ENCODE assay signal across 13 cellular contexts in genomic region chr6:44271406-44271723, GRCh38. TPM values are rescaled to one million over a fixed set of nuclear protein-coding genes. Genes with fewer than 3 reads are reported as not detected.
DNase-seq lines count a peak whose midpoint lies in the region; ATAC-seq and TF ChIP-seq lines count a peak whose summit lies in the region.
"Had no signal": no experiment of that assay in that cellular context is flagged by ENCODE, and none has a peak within 500 bp of the region (broad histone marks: within the 10 kb centered on the region; RNA-seq: fewer than 3 reads in every experiment).

No MANE protein-coding gene starts in this region.

- intact Hi-C loops in activated CD8-positive, alpha-beta T cell treated with anti-CD3 and anti-CD28 coated beads for 36 hours (cut with micrococcal nuclease), result no loop called here

- H3K9me3 Mint-ChIP-seq in activated CD8-positive, alpha-beta T cell treated with anti-CD3 and anti-CD28 coated beads for 36 hours, result no peaks in the 10 kb centered on the region
- no peaks in the 10 kb centered on the region for H3K9me3 Mint-ChIP-seq in activated CD8-positive, alpha-beta T cell treated with anti-CD3 and anti-CD28 coated beads, Interleukin-2, amount 10 ng/mL, durations not matched to agents 7 days and 5 days (ENCODE audit: insufficient read depth)
- no peaks in the 10 kb centered on the region for H3K9me3 Mint-ChIP-seq in endothelial cell (ENCODE audit: unreplicated experiment)
- H3K9me3 Mint-ChIP-seq in osteocyte (ENCODE audit: unreplicated experiment), result no peaks in the 10 kb centered on the region

- no peak overlapping the region for H3K9ac ChIP-seq in SU-DHL-6 (ENCODE audit: low read length)

- H3K4me1 ChIP-seq in Peyer's patch, result peaks cover 0 to 19% (median 3%) of the 10 kb centered on the region in 4 donors

- H3K4me3 Mint-ChIP-seq in activated CD8-positive, alpha-beta T cell treated with anti-CD3 and anti-CD28 coated beads for 36 hours, result peak overlapping the region; percentile 47
- no peak overlapping the region for H3K4me3 Mint-ChIP-seq in activated CD8-positive, alpha-beta T cell treated with anti-CD3 and anti-CD28 coated beads, Interleukin-2, amount 10 ng/mL, durations not matched to agents 7 days and 5 days
- H3K4me3 Mint-ChIP-seq in endothelial cell (ENCODE audit: unreplicated experiment), result peak overlapping the region; percentile 79
- H3K4me3 Mint-ChIP-seq in osteocyte (ENCODE audit: unreplicated experiment), result peak overlapping the region; percentile 62

- no peaks in the 10 kb centered on the region for H3K9me2 ChIP-seq in SU-DHL-6 (replicated peaks; ENCODE audit: insufficient read depth, low read length)

- H3K27me3 Mint-ChIP-seq in activated CD8-positive, alpha-beta T cell treated with anti-CD3 and anti-CD28 coated beads for 36 hours, result peaks cover 44% of the 10 kb centered on the region
- H3K27me3 Mint-ChIP-seq in activated CD8-positive, alpha-beta T cell treated with anti-CD3 and anti-CD28 coated beads, Interleukin-2, amount 10 ng/mL, durations not matched to agents 7 days and 5 days (ENCODE audit: low read depth), result peaks cover 53% of the 10 kb centered on the region
- H3K27me3 Mint-ChIP-seq in endothelial cell (ENCODE audit: unreplicated experiment) (peaks cover 18% of the 10 kb centered on the region), osteocyte (ENCODE audit: unreplicated experiment) (peaks cover 43% of the 10 kb centered on the region)

- H3F3A ChIP-seq in SU-DHL-6 (ENCODE audit: insufficient read depth), result peaks cover 12% of the 10 kb centered on the region; the same call in 1 of the 2 replicates

- no peak for TF ChIP-seq CTCF in activated CD8-positive, alpha-beta T cell treated with anti-CD3 and anti-CD28 coated beads for 36 hours (IDR thresholded peaks at IDR 0.05)
- TF ChIP-seq CTCF in SU-DHL-6 (IDR thresholded peaks at IDR 0.05; ENCODE audit: insufficient read depth, low read length, poor library complexity, severe bottlenecking) (no peak), endothelial cell (IDR thresholded peaks at IDR 0.05; ENCODE audit: unreplicated experiment) (no peak), osteocyte (IDR thresholded peaks at IDR 0.05) (no peak), Peyer's patch (IDR thresholded peaks at IDR 0.05) (no peak)

- H3K4me3 ChIP-seq in SU-DHL-6 (ENCODE audit: insufficient read depth, low read length, poor library complexity, severe bottlenecking) (no peak overlapping the region), Peyer's patch (no peak overlapping the region)
- H3K4me3 ChIP-seq: lower lobe of right lung had no signal

- H3K4me2 ChIP-seq in SU-DHL-6 (ENCODE audit: low read depth, low read length, poor library complexity, severe bottlenecking), result peak overlapping the region; percentile 34

- H3K4me1 Mint-ChIP-seq in activated CD8-positive, alpha-beta T cell treated with anti-CD3 and anti-CD28 coated beads for 36 hours (ENCODE audit: low read depth), result peaks cover 20% of the 10 kb centered on the region
- H3K4me1 Mint-ChIP-seq in activated CD8-positive, alpha-beta T cell treated with anti-CD3 and anti-CD28 coated beads, Interleukin-2, amount 10 ng/mL, durations not matched to agents 7 days and 5 days (ENCODE audit: low read depth), result peaks cover 26% of the 10 kb centered on the region
- H3K4me1 Mint-ChIP-seq in endothelial cell (ENCODE audit: unreplicated experiment), result peaks cover 11% of the 10 kb centered on the region
- peaks cover 4% of the 10 kb centered on the region for H3K4me1 Mint-ChIP-seq in osteocyte (ENCODE audit: unreplicated experiment)

- H3K36me3 ChIP-seq in SU-DHL-6 (ENCODE audit: low read length), result no peaks in the 10 kb centered on the region
- no peaks in the 10 kb centered on the region for H3K36me3 ChIP-seq in Peyer's patch
- H3K36me3 ChIP-seq: lower lobe of right lung, vagina had no signal

- POLR2A ChIA-PET in activated CD8-positive, alpha-beta T cell treated with anti-CD3 and anti-CD28 coated beads for 36 hours (lab: Charles Lee), result interaction anchor here (0.9 to 1.9 kb wide), 3 partner anchors 15 to 129 kb away, joined by 3 to 5 read pairs (median 5); partner anchors contain the start of gene SLC35B2
- POLR2A ChIA-PET in activated CD8-positive, alpha-beta T cell treated with anti-CD3 and anti-CD28 coated beads, Interleukin-2, amount 10 ng/mL, durations not matched to agents 7 days and 5 days (lab: Charles Lee), result interaction anchor here (1.3 kb wide), 1 partner anchor 39 kb away, joined by 3 read pairs; no protein-coding TSS in a partner anchor

- CTCF ChIA-PET in activated CD8-positive, alpha-beta T cell treated with anti-CD3 and anti-CD28 coated beads for 36 hours (lab: Charles Lee), result interaction anchor here (1.2 to 6.5 kb wide), 4 partner anchors 14 to 65 kb away, joined by 3 to 182 read pairs (median 84); partner anchors contain the start of genes AARS2 and SLC35B2
- CTCF ChIA-PET in activated CD8-positive, alpha-beta T cell treated with anti-CD3 and anti-CD28 coated beads, Interleukin-2, amount 10 ng/mL, durations not matched to agents 7 days and 5 days (lab: Charles Lee), result interaction anchor here (1.2 to 6.5 kb wide), 3 partner anchors 9 to 42 kb away, joined by 3 to 49 read pairs (median 5); partner anchors contain the start of gene AARS2

- H3K27ac ChIP-seq in SU-DHL-6 (ENCODE audit: low read depth, low read length), result no peak overlapping the region
- H3K27ac ChIP-seq in Peyer's patch, result no peak overlapping the region
- H3K27ac ChIP-seq in substantia nigra (ENCODE audit: low read depth, low read length, poor library complexity, severe bottlenecking), result no peak overlapping the region
- H3K27ac ChIP-seq: lower lobe of right lung, vagina had no signal

- H3K36me3 Mint-ChIP-seq in activated CD8-positive, alpha-beta T cell treated with anti-CD3 and anti-CD28 coated beads for 36 hours (ENCODE audit: low read depth), result no peaks in the 10 kb centered on the region
- no peaks in the 10 kb centered on the region for H3K36me3 Mint-ChIP-seq in activated CD8-positive, alpha-beta T cell treated with anti-CD3 and anti-CD28 coated beads, Interleukin-2, amount 10 ng/mL, durations not matched to agents 7 days and 5 days (ENCODE audit: low read depth)
- H3K36me3 Mint-ChIP-seq in endothelial cell (ENCODE audit: low read depth, unreplicated experiment) (peaks cover 5% of the 10 kb centered on the region), osteocyte (ENCODE audit: unreplicated experiment) (no peaks in the 10 kb centered on the region)

- H3K27me3 ChIP-seq in SU-DHL-6 (ENCODE audit: low read length), result no peaks in the 10 kb centered on the region
- H3K27me3 ChIP-seq in Peyer's patch, result peaks cover 0 to 31% of the 10 kb centered on the region in 2 donors

- H4K20me1 ChIP-seq in SU-DHL-6 (ENCODE audit: low read depth, low read length), result no peaks in the 10 kb centered on the region

- H3K9me3 ChIP-seq in SU-DHL-6 (ENCODE audit: insufficient read depth, low read length) (no peaks in the 10 kb centered on the region), Peyer's patch (no peaks in the 10 kb centered on the region)
- H3K9me3 ChIP-seq: lower lobe of right lung, vagina had no signal

- no peak overlapping the region for H3K27ac Mint-ChIP-seq in activated CD8-positive, alpha-beta T cell treated with anti-CD3 and anti-CD28 coated beads for 36 hours
- H3K27ac Mint-ChIP-seq in activated CD8-positive, alpha-beta T cell treated with anti-CD3 and anti-CD28 coated beads, Interleukin-2, amount 10 ng/mL, durations not matched to agents 7 days and 5 days, result no peak overlapping the region
- H3K27ac Mint-ChIP-seq in endothelial cell (ENCODE audit: unreplicated experiment) (no peak overlapping the region), osteocyte (ENCODE audit: unreplicated experiment) (no peak overlapping the region)

- no peak for DNase-seq in activated CD8-positive, alpha-beta T cell treated with anti-CD3 and anti-CD28 coated beads for 36 hours
- DNase-seq in activated CD8-positive, alpha-beta T cell treated with anti-CD3 and anti-CD28 coated beads, Interleukin-2, amount 10 ng/mL, durations not matched to agents 7 days and 5 days, result no peak
- DNase-seq in endothelial cell (ENCODE audit: low spot score) (no peak), osteocyte (ENCODE audit: extremely low spot score, unreplicated experiment) (no peak), Peyer's patch (no peak), DMS114 treated with DMSO at 0.1 percent for 48 hours (lab: John Stamatoyannopoulos, UW; ENCODE audit: unreplicated experiment) (no peak), substantia nigra (lab: John Stamatoyannopoulos, UW) (no peak)
- DNase-seq: activated effector memory CD4-positive, alpha-beta T cell treated with anti-CD3 and anti-CD28 coated beads, Interleukin-2, amount 50 U/mL, for 16 hours; lower lobe of right lung; SIG-M5 had no signal

- no peaks in the 10 kb centered on the region for H3K79me2 ChIP-seq in SU-DHL-6 (ENCODE audit: insufficient read depth, low read length)

- TF ChIP-seq POLR2A in Peyer's patch (IDR thresholded peaks at IDR 0.05), result no peak

- ATAC-seq in activated CD8-positive, alpha-beta T cell treated with anti-CD3 and anti-CD28 coated beads for 36 hours, result no peak
- no peak for ATAC-seq in activated CD8-positive, alpha-beta T cell treated with anti-CD3 and anti-CD28 coated beads, Interleukin-2, amount 10 ng/mL, durations not matched to agents 7 days and 5 days
- ATAC-seq: lower lobe of right lung had no signal

- H2AFZ ChIP-seq in SU-DHL-6 (ENCODE audit: low read depth, low read length, severe bottlenecking), result no peak overlapping the region

RNA-seq across cellular contexts. Expression of gene TMEM151B, which starts 1.1 kb away (rescaled TPM):
- under 1 TPM in 1 of 2 experiments, not detected in 1; 0.05 TPM for total RNA-seq in activated CD8-positive, alpha-beta T cell treated with anti-CD3 and anti-CD28 coated beads for 36 hours
- total RNA-seq in activated CD8-positive, alpha-beta T cell treated with anti-CD3 and anti-CD28 coated beads, Interleukin-2, amount 10 ng/mL, durations not matched to agents 7 days and 5 days, result not detected
- total RNA-seq in endothelial cell (ENCODE audit: unreplicated experiment), result 0.28 TPM
- 0.08 TPM in 1 of 2 replicates, not detected in the other for total RNA-seq in osteocyte
- total RNA-seq in Peyer's patch, result under 1 TPM in 2 of 4 donors, not detected in 2; 0.27 to 0.57 TPM
- total RNA-seq: LHCN-M2, lower lobe of right lung had no signal

RNA-seq across cellular contexts. Expression of gene NFKBIE, which starts 6.0 kb away (rescaled TPM):
- total RNA-seq in activated CD8-positive, alpha-beta T cell treated with anti-CD3 and anti-CD28 coated beads for 36 hours, result 10 to 100 TPM; 13.3 to 17.9 TPM
- 10 to 100 TPM; 14.1 to 16.9 TPM for total RNA-seq in activated CD8-positive, alpha-beta T cell treated with anti-CD3 and anti-CD28 coated beads, Interleukin-2, amount 10 ng/mL, durations not matched to agents 7 days and 5 days
- total RNA-seq in endothelial cell (ENCODE audit: unreplicated experiment) (16.7 TPM), osteocyte (11.1 and 13.1 TPM in 2 replicates), Peyer's patch (10 to 100 TPM; 16.9 to 36.3 (median 24.9) TPM)

RNA-seq across cellular contexts. Expression of gene SLC35B2, which starts 14.0 kb away (rescaled TPM):
- 10 to 100 TPM; 15.4 to 16.7 TPM for total RNA-seq in activated CD8-positive, alpha-beta T cell treated with anti-CD3 and anti-CD28 coated beads for 36 hours
- total RNA-seq in activated CD8-positive, alpha-beta T cell treated with anti-CD3 and anti-CD28 coated beads, Interleukin-2, amount 10 ng/mL, durations not matched to agents 7 days and 5 days, result 10 to 100 TPM; 31.6 to 32.8 TPM
- total RNA-seq in endothelial cell (ENCODE audit: unreplicated experiment), result 31.8 TPM
- total RNA-seq in osteocyte, result 77.0 and 88.4 TPM in 2 replicates
- total RNA-seq in Peyer's patch, result 10 to 100 TPM; 10.7 to 35.2 (median 26.5) TPM

RNA-seq across cellular contexts. Expression of gene HSP90AB1, which starts 24.5 kb away (rescaled TPM):
- 1,000 to 10,000 TPM; 2,124 to 2,130 TPM for total RNA-seq in activated CD8-positive, alpha-beta T cell treated with anti-CD3 and anti-CD28 coated beads for 36 hours
- 100 to 1,000 TPM; 741 to 755 TPM for total RNA-seq in activated CD8-positive, alpha-beta T cell treated with anti-CD3 and anti-CD28 coated beads, Interleukin-2, amount 10 ng/mL, durations not matched to agents 7 days and 5 days
- total RNA-seq in endothelial cell (ENCODE audit: unreplicated experiment) (962 TPM), osteocyte (509 and 527 TPM in 2 replicates), Peyer's patch (100 to 1,000 TPM; 181 to 330 (median 254) TPM)

RNA-seq across cellular contexts. Expression of gene AARS2, which starts 41.8 kb away (rescaled TPM):
- total RNA-seq in activated CD8-positive, alpha-beta T cell treated with anti-CD3 and anti-CD28 coated beads for 36 hours, result 10 to 100 TPM; 16.2 to 16.3 TPM
- 10 to 100 TPM; 19.4 to 20.5 TPM for total RNA-seq in activated CD8-positive, alpha-beta T cell treated with anti-CD3 and anti-CD28 coated beads, Interleukin-2, amount 10 ng/mL, durations not matched to agents 7 days and 5 days
- total RNA-seq in endothelial cell (ENCODE audit: unreplicated experiment), result 16.0 TPM
- total RNA-seq in osteocyte, result 13.2 and 13.3 TPM in 2 replicates
- 10 to 100 TPM; 31.5 to 54.7 (median 37.6) TPM for total RNA-seq in Peyer's patch
